ENCODE assay signal across 1 cellular context in the genomic region with DNA sequence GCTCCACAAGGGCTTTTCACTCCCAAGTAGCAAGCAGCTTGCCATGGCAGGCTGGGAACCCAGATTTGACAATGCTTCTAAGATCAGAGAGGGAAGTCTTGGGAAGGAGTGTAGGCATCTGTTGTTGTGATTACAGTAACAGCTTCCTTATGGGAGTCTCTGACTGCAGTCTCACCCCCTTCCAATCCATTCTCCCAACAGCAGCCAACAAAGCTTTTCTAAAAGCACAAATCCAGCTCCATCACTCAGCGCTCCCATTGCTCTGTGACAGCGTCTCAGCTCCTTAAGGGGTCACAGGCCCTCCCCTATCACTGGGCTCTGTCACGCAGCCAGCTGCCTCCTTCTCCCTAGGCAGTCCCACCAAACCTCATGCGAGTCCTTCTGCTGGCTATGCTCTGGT.
TF ChIP-seq lines count a peak whose summit lies in the region.

No MANE protein-coding gene starts in this region.

TF ChIP-seq in GM23338, 12 proteins besides CTCF, POLR2A, EP300 and RAD21 (continued from another document):
- TF ChIP-seq, protein P1, sequence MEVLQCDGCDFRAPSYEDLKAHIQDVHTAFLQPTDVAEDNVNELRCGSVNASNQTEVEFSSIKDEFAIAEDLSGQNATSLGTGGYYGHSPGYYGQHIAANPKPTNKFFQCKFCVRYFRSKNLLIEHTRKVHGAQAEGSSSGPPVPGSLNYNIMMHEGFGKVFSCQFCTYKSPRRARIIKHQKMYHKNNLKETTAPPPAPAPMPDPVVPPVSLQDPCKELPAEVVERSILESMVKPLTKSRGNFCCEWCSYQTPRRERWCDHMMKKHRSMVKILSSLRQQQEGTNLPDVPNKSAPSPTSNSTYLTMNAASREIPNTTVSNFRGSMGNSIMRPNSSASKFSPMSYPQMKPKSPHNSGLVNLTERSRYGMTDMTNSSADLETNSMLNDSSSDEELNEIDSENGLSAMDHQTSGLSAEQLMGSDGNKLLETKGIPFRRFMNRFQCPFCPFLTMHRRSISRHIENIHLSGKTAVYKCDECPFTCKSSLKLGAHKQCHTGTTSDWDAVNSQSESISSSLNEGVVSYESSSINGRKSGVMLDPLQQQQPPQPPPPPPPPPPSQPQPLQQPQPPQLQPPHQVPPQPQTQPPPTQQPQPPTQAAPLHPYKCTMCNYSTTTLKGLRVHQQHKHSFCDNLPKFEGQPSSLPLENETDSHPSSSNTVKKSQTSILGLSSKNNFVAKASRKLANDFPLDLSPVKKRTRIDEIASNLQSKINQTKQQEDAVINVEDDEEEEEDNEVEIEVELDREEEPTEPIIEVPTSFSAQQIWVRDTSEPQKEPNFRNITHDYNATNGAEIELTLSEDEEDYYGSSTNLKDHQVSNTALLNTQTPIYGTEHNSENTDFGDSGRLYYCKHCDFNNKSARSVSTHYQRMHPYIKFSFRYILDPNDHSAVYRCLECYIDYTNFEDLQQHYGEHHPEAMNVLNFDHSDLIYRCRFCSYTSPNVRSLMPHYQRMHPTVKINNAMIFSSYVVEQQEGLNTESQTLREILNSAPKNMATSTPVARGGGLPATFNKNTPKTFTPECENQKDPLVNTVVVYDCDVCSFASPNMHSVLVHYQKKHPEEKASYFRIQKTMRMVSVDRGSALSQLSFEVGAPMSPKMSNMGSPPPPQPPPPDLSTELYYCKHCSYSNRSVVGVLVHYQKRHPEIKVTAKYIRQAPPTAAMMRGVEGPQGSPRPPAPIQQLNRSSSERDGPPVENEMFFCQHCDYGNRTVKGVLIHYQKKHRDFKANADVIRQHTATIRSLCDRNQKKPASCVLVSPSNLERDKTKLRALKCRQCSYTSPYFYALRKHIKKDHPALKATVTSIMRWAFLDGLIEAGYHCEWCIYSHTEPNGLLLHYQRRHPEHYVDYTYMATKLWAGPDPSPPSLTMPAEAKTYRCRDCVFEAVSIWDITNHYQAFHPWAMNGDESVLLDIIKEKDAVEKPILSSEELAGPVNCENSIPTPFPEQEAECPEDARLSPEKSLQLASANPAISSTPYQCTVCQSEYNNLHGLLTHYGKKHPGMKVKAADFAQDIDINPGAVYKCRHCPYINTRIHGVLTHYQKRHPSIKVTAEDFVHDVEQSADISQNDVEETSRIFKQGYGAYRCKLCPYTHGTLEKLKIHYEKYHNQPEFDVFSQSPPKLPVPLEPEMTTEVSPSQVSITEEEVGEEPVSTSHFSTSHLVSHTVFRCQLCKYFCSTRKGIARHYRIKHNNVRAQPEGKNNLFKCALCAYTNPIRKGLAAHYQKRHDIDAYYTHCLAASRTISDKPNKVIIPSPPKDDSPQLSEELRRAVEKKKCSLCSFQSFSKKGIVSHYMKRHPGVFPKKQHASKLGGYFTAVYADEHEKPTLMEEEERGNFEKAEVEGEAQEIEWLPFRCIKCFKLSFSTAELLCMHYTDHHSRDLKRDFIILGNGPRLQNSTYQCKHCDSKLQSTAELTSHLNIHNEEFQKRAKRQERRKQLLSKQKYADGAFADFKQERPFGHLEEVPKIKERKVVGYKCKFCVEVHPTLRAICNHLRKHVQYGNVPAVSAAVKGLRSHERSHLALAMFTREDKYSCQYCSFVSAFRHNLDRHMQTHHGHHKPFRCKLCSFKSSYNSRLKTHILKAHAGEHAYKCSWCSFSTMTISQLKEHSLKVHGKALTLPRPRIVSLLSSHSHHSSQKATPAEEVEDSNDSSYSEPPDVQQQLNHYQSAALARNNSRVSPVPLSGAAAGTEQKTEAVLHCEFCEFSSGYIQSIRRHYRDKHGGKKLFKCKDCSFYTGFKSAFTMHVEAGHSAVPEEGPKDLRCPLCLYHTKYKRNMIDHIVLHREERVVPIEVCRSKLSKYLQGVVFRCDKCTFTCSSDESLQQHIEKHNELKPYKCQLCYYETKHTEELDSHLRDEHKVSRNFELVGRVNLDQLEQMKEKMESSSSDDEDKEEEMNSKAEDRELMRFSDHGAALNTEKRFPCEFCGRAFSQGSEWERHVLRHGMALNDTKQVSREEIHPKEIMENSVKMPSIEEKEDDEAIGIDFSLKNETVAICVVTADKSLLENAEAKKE (CRISPR knock-in tag; IDR thresholded peaks at IDR 0.05): no peak
- TF ChIP-seq ZNF331 (CRISPR knock-in tag; IDR thresholded peaks at IDR 0.05; ENCODE audit: low read depth) (no peak), EZH2 (IDR thresholded peaks at IDR 0.05; ENCODE audit: low read depth, unreplicated experiment) (no peak), CREB1 (CRISPR knock-in tag; IDR thresholded peaks at IDR 0.05; ENCODE audit: low read depth) (no peak)
- TF ChIP-seq, protein P2, sequence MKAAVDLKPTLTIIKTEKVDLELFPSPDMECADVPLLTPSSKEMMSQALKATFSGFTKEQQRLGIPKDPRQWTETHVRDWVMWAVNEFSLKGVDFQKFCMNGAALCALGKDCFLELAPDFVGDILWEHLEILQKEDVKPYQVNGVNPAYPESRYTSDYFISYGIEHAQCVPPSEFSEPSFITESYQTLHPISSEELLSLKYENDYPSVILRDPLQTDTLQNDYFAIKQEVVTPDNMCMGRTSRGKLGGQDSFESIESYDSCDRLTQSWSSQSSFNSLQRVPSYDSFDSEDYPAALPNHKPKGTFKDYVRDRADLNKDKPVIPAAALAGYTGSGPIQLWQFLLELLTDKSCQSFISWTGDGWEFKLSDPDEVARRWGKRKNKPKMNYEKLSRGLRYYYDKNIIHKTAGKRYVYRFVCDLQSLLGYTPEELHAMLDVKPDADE (IDR thresholded peaks at IDR 0.05): no peak
- TF ChIP-seq, protein P3, sequence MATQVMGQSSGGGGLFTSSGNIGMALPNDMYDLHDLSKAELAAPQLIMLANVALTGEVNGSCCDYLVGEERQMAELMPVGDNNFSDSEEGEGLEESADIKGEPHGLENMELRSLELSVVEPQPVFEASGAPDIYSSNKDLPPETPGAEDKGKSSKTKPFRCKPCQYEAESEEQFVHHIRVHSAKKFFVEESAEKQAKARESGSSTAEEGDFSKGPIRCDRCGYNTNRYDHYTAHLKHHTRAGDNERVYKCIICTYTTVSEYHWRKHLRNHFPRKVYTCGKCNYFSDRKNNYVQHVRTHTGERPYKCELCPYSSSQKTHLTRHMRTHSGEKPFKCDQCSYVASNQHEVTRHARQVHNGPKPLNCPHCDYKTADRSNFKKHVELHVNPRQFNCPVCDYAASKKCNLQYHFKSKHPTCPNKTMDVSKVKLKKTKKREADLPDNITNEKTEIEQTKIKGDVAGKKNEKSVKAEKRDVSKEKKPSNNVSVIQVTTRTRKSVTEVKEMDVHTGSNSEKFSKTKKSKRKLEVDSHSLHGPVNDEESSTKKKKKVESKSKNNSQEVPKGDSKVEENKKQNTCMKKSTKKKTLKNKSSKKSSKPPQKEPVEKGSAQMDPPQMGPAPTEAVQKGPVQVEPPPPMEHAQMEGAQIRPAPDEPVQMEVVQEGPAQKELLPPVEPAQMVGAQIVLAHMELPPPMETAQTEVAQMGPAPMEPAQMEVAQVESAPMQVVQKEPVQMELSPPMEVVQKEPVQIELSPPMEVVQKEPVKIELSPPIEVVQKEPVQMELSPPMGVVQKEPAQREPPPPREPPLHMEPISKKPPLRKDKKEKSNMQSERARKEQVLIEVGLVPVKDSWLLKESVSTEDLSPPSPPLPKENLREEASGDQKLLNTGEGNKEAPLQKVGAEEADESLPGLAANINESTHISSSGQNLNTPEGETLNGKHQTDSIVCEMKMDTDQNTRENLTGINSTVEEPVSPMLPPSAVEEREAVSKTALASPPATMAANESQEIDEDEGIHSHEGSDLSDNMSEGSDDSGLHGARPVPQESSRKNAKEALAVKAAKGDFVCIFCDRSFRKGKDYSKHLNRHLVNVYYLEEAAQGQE (IDR thresholded peaks at IDR 0.05; ENCODE audit: unreplicated experiment): no peak
